Comparison of ENCODE assay signal across 24 cellular contexts in genomic region chr10:115882021-115882420, GRCh38.
"Had no signal": no experiment of that assay in that cellular context is flagged by ENCODE, and none has a peak within 500 bp of the region (broad histone marks: within the 10 kb centered on the region; RNA-seq: fewer than 3 reads in every experiment).

No MANE protein-coding gene starts in this region.

- H3K36me3 ChIP-seq: brain microvascular endothelial cell had no signal

- H3K9me3 ChIP-seq: SK-N-SH had no signal

- H3K27me3 ChIP-seq: brain microvascular endothelial cell had no signal

- ATAC-seq: activated CD4-positive, alpha-beta T cell treated with anti-CD3 and anti-CD28 coated beads for 36 hours; Panc1; Right ventricle myocardium inferior had no signal

- H3K27ac ChIP-seq: brain microvascular endothelial cell, VCaP had no signal

- DNase-seq: activated CD4-positive, alpha-beta memory T cell treated with anti-CD3 and anti-CD28 coated beads, Interleukin-2, amount 10 ng/mL, durations not matched to agents 7 days and 5 days; activated CD4-positive, alpha-beta T cell treated with anti-CD3 and anti-CD28 coated beads for 36 hours; activated CD4-positive, alpha-beta T cell treated with anti-CD3 and anti-CD28 coated beads, Interleukin-2, amount 50 U/mL, for 1 hour; activated T-cell treated with anti-CD3 and anti-CD28 coated beads for 4 hours; activated T-cell treated with anti-CD3 and anti-CD28 coated beads, Interleukin-2, amount 50 U/mL, for 48 hours; amygdala; brain microvascular endothelial cell; cerebellar nuclear complex; KG1; NCI-H1092; NCI-H1417 treated with DMSO at 0.1 percent for 48 hours; NCI-H1694; NCI-H2029; NCI-H2107; NCI-H446 treated with DMSO at 0.1 percent for 48 hours; NCI-H524 treated with DMSO at 0.1 percent for 48 hours; NK-92 treated with Interleukin-12 subunit alpha and Interleukin-12 subunit beta, amount 100 ng/mL, for 24 hours; OCI-M1; RPMI8226; SK-N-SH; T-helper 1 cell had no signal
